Comparison of ENCODE assay signal across 25 cellular contexts in the genomic region with DNA sequence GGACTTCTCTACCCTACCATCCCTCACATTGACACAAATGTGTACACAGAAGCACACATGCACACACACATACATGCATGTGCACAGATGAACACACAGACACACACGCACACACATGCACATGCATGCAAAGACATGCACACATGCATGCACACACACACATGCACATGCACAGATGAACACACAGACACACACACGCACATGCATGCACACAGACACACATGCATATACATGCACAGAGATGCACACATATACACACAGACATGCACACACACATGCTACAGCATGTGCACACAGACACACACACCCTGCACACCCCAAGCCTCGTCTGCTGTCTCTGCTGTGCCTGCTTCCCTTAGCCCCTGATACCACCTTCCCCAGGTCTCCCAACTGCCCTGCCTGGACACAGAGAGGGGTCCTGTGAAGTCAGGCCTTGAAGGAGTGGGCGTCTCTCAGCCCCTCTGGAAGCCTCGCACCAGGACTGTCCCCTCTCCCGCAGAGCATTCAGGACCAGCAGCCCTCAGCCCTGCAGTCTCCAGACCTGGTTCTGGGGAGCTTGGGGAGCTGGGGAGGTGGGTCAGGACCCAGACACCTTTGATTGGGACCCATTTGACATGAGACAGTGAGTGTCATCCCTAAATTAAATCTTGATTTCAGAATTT.
DNase-seq lines count a peak whose midpoint lies in the region; ATAC-seq, FAIRE-seq and TF ChIP-seq lines count a peak whose summit lies in the region.
"Had no signal": no experiment of that assay in that cellular context is flagged by ENCODE, and none has a peak within 500 bp of the region (broad histone marks: within the 10 kb centered on the region; RNA-seq: fewer than 3 reads in every experiment).

No MANE protein-coding gene starts in this region.

- H3K27ac ChIP-seq in left ventricle myocardium inferior (replicated peaks) = no peak overlapping the region
- no peak overlapping the region for H3K27ac ChIP-seq in GM12878 (ENCODE audit: control insufficient read depth, insufficient read depth)
- H3K27ac ChIP-seq: esophagus squamous epithelium, heart right ventricle, HL-60, psoas muscle had no signal

- H3K4me2 ChIP-seq in GM12878 (ENCODE audit: control insufficient read depth, insufficient read depth) = no peak overlapping the region

- WGBS in GM12878 (ENCODE audit: insufficient coverage, insufficient replicate concordance, low lambda C conversion rate, missing lambda C conversion rate) = 45% methylated on average over 6 of the region's 6 CpGs

- H3K9ac ChIP-seq in GM12878 (ENCODE audit: control insufficient read depth, insufficient read depth, low read length) = no peak overlapping the region

- H3K4me3 ChIP-seq in left ventricle myocardium inferior (no peak overlapping the region), GM12878 (no peak overlapping the region)
- H3K4me3 ChIP-seq: esophagus squamous epithelium, heart right ventricle, psoas muscle had no signal

- H3K27me3 ChIP-seq in left ventricle myocardium inferior (ENCODE audit: low read depth) (peaks cover 82% of the 10 kb centered on the region), GM12878 (replicated peaks in 1 of 2; ENCODE audit: control insufficient read depth in 2 of 2, insufficient read depth in 2 of 2, low read length in 1 of 2) (no peaks in the 10 kb centered on the region)

- H2AFZ ChIP-seq in GM12878 (ENCODE audit: control insufficient read depth, low read depth, low read length) = no peak overlapping the region

- no peak for TF ChIP-seq EP300 in GM12878 (IDR thresholded peaks at IDR 0.05; ENCODE audit: borderline replicate concordance in 1 of 2, control insufficient read depth in 1 of 2, low read depth in 2 of 2, low read length in 2 of 2)

- FAIRE-seq in GM12878 (lab: Jason Lieb, UNC) (no peak), urothelium cell line (lab: Jason Lieb, UNC) (peak; percentile 42)
- FAIRE-seq: endometrium, GM19239, TTC549 had no signal

- ATAC-seq in GM12878 (no peak), GM18498 (IDR thresholded peaks at IDR 0.05; ENCODE audit: unreplicated experiment) (no peak), GM18873 (IDR thresholded peaks at IDR 0.05; ENCODE audit: low FRiP score, unreplicated experiment) (no peak)
- ATAC-seq: activated CD8-positive, alpha-beta T cell treated with anti-CD3 and anti-CD28 coated beads, Interleukin-2, amount 10 ng/mL, durations not matched to agents 7 days and 5 days; heart right ventricle; psoas muscle had no signal

- in situ Hi-C loops in GM12878 (cut with MboI) = no loop called here

- CTCF ChIA-PET in GM12878 (lab: Yijun Ruan, JAX) = no interaction called here

- TF ChIP-seq CTCF in left ventricle myocardium inferior (IDR thresholded peaks at IDR 0.05; ENCODE audit: borderline replicate concordance) (no peak), GM12878 (IDR thresholded peaks at IDR 0.05 in 2 of 3, conservative IDR thresholded peaks at IDR 0.05 in 1 of 3; ENCODE audit: control insufficient read depth in 2 of 3, extremely low read depth in 1 of 3, insufficient read depth in 1 of 3, low read depth in 3 of 3, low read length in 3 of 3) (no peak)

- DNase-seq in cardiac septum (ENCODE audit: low spot score) (peak; percentile 72), left ventricle myocardium inferior (no peak), GM12878 (ENCODE audit: low read depth, low spot score) (no peak), mesenteric fat pad (ENCODE audit: low spot score) (peak; percentile 65), urothelium cell line (ENCODE audit: low spot score) (no peak), COLO829 (ENCODE audit: low spot score) (no peak)
- DNase-seq: activated CD4-positive, CD25-positive, alpha-beta regulatory T cell treated with anti-CD3 and anti-CD28 coated beads, Interleukin-2, amount 50 U/mL, for 72 hours; activated CD8-positive, alpha-beta T cell treated with anti-CD3 and anti-CD28 coated beads, Interleukin-2, amount 10 ng/mL, durations not matched to agents 7 days and 5 days; activated naive CD4-positive, alpha-beta T cell treated with anti-CD3 and anti-CD28 coated beads, Interleukin-2, amount 10 ng/mL, durations not matched to agents 7 days and 5 days; CD8-positive, alpha-beta memory T cell; esophagus squamous epithelium; foreskin melanocyte; heart right ventricle; Kasumi-1; NCI-H1436 treated with DMSO at 0.1 percent for 48 hours; NCI-H2107; NCI-H446; NCI-H774 had no signal

- RAD21 ChIA-PET in GM12878 (lab: Charles Lee; ENCODE audit: unreplicated experiment) = no interaction called here

- TF ChIP-seq RAD21 in GM12878 (IDR thresholded peaks at IDR 0.05; ENCODE audit: insufficient read depth, low read depth, low read length) = no peak

- BruUV-seq in GM12878 (replicated peaks; lab: Mats Ljungman, UMichigan) = no TSS peak

- intact Hi-C loops in cardiac septum (cut with DNase I) (no loop called here), left ventricle myocardium inferior (cut with micrococcal nuclease) (no loop called here), GM12878 (cut with micrococcal nuclease; ENCODE audit: unreplicated experiment) (no loop called here)

- POLR2A ChIA-PET in GM12878 (lab: Charles Lee) = no interaction called here

- TF ChIP-seq POLR2A in GM12878 (IDR thresholded peaks at IDR 0.05; ENCODE audit: low read depth, low read length) = no peak

- peaks cover under 1% of the 10 kb centered on the region for H3K9me3 ChIP-seq in left ventricle myocardium inferior (replicated peaks)
- H3K9me3 ChIP-seq in GM12878 (replicated peaks; ENCODE audit: control insufficient read depth, insufficient read depth, low read length) = no peaks in the 10 kb centered on the region; the same call in 2 of the 3 replicates
- H3K9me3 ChIP-seq: esophagus squamous epithelium, heart right ventricle, psoas muscle had no signal

- no peaks in the 10 kb centered on the region for H3K36me3 ChIP-seq in left ventricle myocardium inferior
- no peaks in the 10 kb centered on the region for H3K36me3 ChIP-seq in GM12878 (ENCODE audit: control insufficient read depth in 2 of 2, insufficient read depth in 2 of 2, low read length in 1 of 2)
- H3K36me3 ChIP-seq: esophagus squamous epithelium, heart right ventricle had no signal

- H3K79me2 ChIP-seq in GM12878 (ENCODE audit: control insufficient read depth, insufficient read depth, low read length) = no peaks in the 10 kb centered on the region

- H3K4me1 ChIP-seq in left ventricle myocardium inferior (no peaks in the 10 kb centered on the region), GM12878 (ENCODE audit: control insufficient read depth, insufficient read depth, low read length) (no peaks in the 10 kb centered on the region)
- H3K4me1 ChIP-seq: esophagus squamous epithelium, heart right ventricle, psoas muscle had no signal

- no peaks in the 10 kb centered on the region for H4K20me1 ChIP-seq in GM12878 (ENCODE audit: control insufficient read depth, insufficient read depth)

- SMC1A ChIA-PET in GM12878 (lab: Charles Lee; ENCODE audit: uncharacterized antibody, unreplicated experiment) = no interaction called here

TF ChIP-seq in GM12878, 131 proteins besides CTCF, POLR2A, EP300 and RAD21:
- TF ChIP-seq, protein P1, sequence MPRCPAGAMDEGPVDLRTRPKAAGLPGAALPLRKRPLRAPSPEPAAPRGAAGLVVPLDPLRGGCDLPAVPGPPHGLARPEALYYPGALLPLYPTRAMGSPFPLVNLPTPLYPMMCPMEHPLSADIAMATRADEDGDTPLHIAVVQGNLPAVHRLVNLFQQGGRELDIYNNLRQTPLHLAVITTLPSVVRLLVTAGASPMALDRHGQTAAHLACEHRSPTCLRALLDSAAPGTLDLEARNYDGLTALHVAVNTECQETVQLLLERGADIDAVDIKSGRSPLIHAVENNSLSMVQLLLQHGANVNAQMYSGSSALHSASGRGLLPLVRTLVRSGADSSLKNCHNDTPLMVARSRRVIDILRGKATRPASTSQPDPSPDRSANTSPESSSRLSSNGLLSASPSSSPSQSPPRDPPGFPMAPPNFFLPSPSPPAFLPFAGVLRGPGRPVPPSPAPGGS (IDR thresholded peaks at IDR 0.05; ENCODE audit: borderline replicate concordance, insufficient read depth, low read depth, low read length, poor library complexity, severe bottlenecking) = peak; percentile 51
- TF ChIP-seq SMARCA5 (IDR thresholded peaks at IDR 0.05) = no peak
- no peak for TF ChIP-seq CHD1 (IDR thresholded peaks at IDR 0.05; ENCODE audit: low read depth, low read length)
- TF ChIP-seq, protein P2, sequence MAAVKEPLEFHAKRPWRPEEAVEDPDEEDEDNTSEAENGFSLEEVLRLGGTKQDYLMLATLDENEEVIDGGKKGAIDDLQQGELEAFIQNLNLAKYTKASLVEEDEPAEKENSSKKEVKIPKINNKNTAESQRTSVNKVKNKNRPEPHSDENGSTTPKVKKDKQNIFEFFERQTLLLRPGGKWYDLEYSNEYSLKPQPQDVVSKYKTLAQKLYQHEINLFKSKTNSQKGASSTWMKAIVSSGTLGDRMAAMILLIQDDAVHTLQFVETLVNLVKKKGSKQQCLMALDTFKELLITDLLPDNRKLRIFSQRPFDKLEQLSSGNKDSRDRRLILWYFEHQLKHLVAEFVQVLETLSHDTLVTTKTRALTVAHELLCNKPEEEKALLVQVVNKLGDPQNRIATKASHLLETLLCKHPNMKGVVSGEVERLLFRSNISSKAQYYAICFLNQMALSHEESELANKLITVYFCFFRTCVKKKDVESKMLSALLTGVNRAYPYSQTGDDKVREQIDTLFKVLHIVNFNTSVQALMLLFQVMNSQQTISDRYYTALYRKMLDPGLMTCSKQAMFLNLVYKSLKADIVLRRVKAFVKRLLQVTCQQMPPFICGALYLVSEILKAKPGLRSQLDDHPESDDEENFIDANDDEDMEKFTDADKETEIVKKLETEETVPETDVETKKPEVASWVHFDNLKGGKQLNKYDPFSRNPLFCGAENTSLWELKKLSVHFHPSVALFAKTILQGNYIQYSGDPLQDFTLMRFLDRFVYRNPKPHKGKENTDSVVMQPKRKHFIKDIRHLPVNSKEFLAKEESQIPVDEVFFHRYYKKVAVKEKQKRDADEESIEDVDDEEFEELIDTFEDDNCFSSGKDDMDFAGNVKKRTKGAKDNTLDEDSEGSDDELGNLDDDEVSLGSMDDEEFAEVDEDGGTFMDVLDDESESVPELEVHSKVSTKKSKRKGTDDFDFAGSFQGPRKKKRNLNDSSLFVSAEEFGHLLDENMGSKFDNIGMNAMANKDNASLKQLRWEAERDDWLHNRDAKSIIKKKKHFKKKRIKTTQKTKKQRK (IDR thresholded peaks at IDR 0.05; ENCODE audit: low read depth, low read length) = no peak
- TF ChIP-seq SIX5 (IDR thresholded peaks at IDR 0.05; ENCODE audit: low read depth, low read length, severe bottlenecking) = no peak
- TF ChIP-seq NFIC (IDR thresholded peaks at IDR 0.05; ENCODE audit: low read depth, low read length) = no peak
- no peak for TF ChIP-seq ZZZ3 (IDR thresholded peaks at IDR 0.05; ENCODE audit: control insufficient read depth, insufficient read length, low read depth)
- no peak for TF ChIP-seq RB1 (IDR thresholded peaks at IDR 0.05; ENCODE audit: borderline replicate concordance)

Comparison
In these comparisons a context has a peak if more than half of its experiments do, and no peak if none do; other contexts are left out.
1. DNase-seq: peak in cardiac septum (single experiment) and mesenteric fat pad (single experiment); none in left ventricle myocardium inferior (single experiment), GM12878 (single experiment), urothelium cell line (single experiment) and COLO829 (single experiment).